8 cellular contexts compared by ENCODE assay signal in the genomic region with DNA sequence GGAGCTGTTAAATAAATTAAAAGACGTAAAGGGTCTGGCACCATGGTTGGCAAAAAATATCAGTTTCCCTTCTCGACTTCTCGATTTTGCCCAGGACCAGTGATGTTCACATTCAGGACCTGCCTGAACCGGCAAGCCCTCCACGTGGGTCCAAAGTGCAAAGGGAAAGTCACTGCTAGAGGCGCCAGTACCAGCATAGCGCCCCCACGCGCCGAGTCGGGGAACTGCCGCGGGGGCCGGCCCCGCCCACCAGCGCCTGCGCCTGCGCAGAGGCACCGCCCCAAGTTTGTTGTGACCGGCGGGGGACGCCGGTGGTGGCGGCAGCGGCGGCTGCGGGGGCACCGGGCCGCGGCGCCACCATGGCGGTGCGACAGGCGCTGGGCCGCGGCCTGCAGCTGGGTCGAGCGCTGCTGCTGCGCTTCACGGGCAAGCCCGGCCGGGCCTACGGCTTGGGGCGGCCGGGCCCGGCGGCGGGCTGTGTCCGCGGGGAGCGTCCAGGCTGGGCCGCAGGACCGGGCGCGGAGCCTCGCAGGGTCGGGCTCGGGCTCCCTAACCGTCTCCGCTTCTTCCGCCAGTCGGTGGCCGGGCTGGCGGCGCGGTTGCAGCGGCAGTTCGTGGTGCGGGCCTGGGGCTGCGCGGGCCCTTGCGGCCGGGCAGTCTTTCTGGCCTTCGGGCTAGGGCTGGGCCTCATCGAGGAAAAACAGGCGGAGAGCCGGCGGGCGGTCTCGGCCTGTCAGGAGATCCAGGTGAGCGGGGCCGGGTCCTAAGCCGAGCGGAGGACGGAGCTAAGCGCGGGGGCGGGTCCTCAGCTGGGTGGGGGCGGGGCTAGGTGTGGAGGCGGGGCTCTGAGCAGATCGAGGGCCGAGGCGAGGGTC. TPM values are rescaled to one million over a fixed set of nuclear protein-coding genes. Genes with fewer than 3 reads are reported as not detected.
DNase-seq lines count a peak whose midpoint lies in the region; ATAC-seq, FAIRE-seq and TF ChIP-seq lines count a peak whose summit lies in the region.

A gene (plus strand): TSS at position 269 of the 875 bp plus-strand sequence. CDS start 91 bp downstream, at position 360.

- H3K9me3 Mint-ChIP-seq in mesothelial cell of epicardium = no peaks in the 10 kb centered on the region

- intact Hi-C loops in A673 (cut with micrococcal nuclease; ENCODE audit: unreplicated experiment) (loop anchor here (1.0 kb wide), 1 partner anchor 58 kb away; no protein-coding TSS in a partner anchor), endothelial cell of umbilical vein (cut with micrococcal nuclease) (loop anchor here (1.0 to 5.0 kb wide), 3 partner anchors 58 to 126 kb away; a partner anchor contains a TSS)

- DNase-seq in A673 (ENCODE audit: low spot score) (peak; percentile 77), HT-29 (ENCODE audit: low spot score) (peak; percentile 85), NOMO-1 treated with dmso at 0.1 percent for 144 hours (lab: John Stamatoyannopoulos, UW; ENCODE audit: unreplicated experiment) (peak; percentile 57), activated T-cell treated with anti-CD3 and anti-CD28 coated beads for 1 hour (ENCODE audit: low read depth) (peak; percentile 82), endothelial cell of umbilical vein (ENCODE audit: low read depth, low spot score) (peak; percentile 87), mesothelial cell of epicardium (ENCODE audit: low spot score in 2 of 2, unreplicated experiment in 2 of 2) (peak; percentile 69 to 95)
- DNase-seq in stimulated activated CD8-positive, alpha-beta memory T cell treated with anti-CD3 and anti-CD28 coated beads, Interleukin-15, amount 100 ng/mL, for 4 hours (ENCODE audit: low read depth in 2 of 2) = peak; percentile 68 to 71

- H3K4me1 ChIP-seq in A673 (ENCODE audit: insufficient read depth, low read length, poor library complexity, severe bottlenecking) = no peaks in the 10 kb centered on the region
- H3K4me1 ChIP-seq in endothelial cell of umbilical vein (ENCODE audit: control insufficient read depth, extremely low read depth, insufficient read depth, low read length) = peaks cover 10% of the 10 kb centered on the region

- H3K27me3 Mint-ChIP-seq in mesothelial cell of epicardium (ENCODE audit: low read depth) = peaks cover 1% of the 10 kb centered on the region

- peak; percentile 60 for TF ChIP-seq POLR2A in endothelial cell of umbilical vein (IDR thresholded peaks at IDR 0.05; ENCODE audit: low read depth, low read length)

- H3K4me2 ChIP-seq in endothelial cell of umbilical vein (ENCODE audit: insufficient read depth, low read length) = peak within 1 kb of the TSS; percentile 100

- H3K27me3 ChIP-seq in A673 (replicated peaks; ENCODE audit: insufficient read depth, low read depth, low read length, poor library complexity) (no peaks in the 10 kb centered on the region), endothelial cell of umbilical vein (ENCODE audit: control insufficient read depth in 2 of 2, insufficient read depth in 2 of 2, low read length in 2 of 2) (no peaks in the 10 kb centered on the region)

- H3K4me3 Mint-ChIP-seq in mesothelial cell of epicardium = peak within 1 kb of the TSS; percentile 88

- H3K4me1 Mint-ChIP-seq in mesothelial cell of epicardium = peaks cover 15% of the 10 kb centered on the region

- peak; percentile 86 for FAIRE-seq in endothelial cell of umbilical vein (lab: Jason Lieb, UNC)

- peak; percentile 97 for TF ChIP-seq CTCF in A673 (conservative IDR thresholded peaks at IDR 0.05; ENCODE audit: low read depth, low read length)
- peak; percentile 97 to 100 for TF ChIP-seq CTCF in endothelial cell of umbilical vein (IDR thresholded peaks at IDR 0.05; ENCODE audit: extremely low read depth in 1 of 2, insufficient read depth in 1 of 2, low read depth in 1 of 2, low read length in 2 of 2)
- TF ChIP-seq CTCF in mesothelial cell of epicardium (IDR thresholded peaks at IDR 0.05; ENCODE audit: unreplicated experiment) = peak; percentile 98

- H3K36me3 ChIP-seq in A673 (ENCODE audit: insufficient read depth, low read length, poor library complexity, severe bottlenecking) = no peaks in the 10 kb centered on the region
- peaks cover 0 to 6% of the 10 kb centered on the region in 2 experiments for H3K36me3 ChIP-seq in endothelial cell of umbilical vein (ENCODE audit: control insufficient read depth in 2 of 2, extremely low read depth in 1 of 2, insufficient read depth in 2 of 2, low read length in 2 of 2)

- no peaks in the 10 kb centered on the region for H4K20me1 ChIP-seq in endothelial cell of umbilical vein (replicated peaks; ENCODE audit: control insufficient read depth, extremely low read depth, insufficient read depth, low read length)

- H3K36me3 Mint-ChIP-seq in mesothelial cell of epicardium = peaks cover 4% of the 10 kb centered on the region

- dilution Hi-C loops in endothelial cell of umbilical vein (cut with MboI; ENCODE audit: extremely low pct_ligation_motif_present, low sequenced_read_pairs) = no loop called here

- CTCF ChIA-PET in A673 (lab: Charles Lee) (interaction anchor here (1.4 to 2.7 kb wide), 2 partner anchors 27 to 58 kb away, joined by 4 to 26 read pairs; a partner anchor contains a TSS), endothelial cell of umbilical vein (lab: Charles Lee) (interaction anchor here (0.6 to 7.7 kb wide), 29 partner anchors 9 to 712 kb away, joined by 3 to 173 read pairs (median 4); a partner anchor contains a TSS)

- no peaks in the 10 kb centered on the region for H3K9me1 ChIP-seq in endothelial cell of umbilical vein (replicated peaks; ENCODE audit: control insufficient read depth, extremely low read depth, insufficient read depth, low read length)

- H3K9me3 ChIP-seq in A673 (ENCODE audit: low read depth, low read length, poor library complexity, severe bottlenecking) = no peaks in the 10 kb centered on the region
- no peaks in the 10 kb centered on the region for H3K9me3 ChIP-seq in endothelial cell of umbilical vein (replicated peaks; ENCODE audit: control insufficient read depth, insufficient read depth, low read length)

- peak within 1 kb of the TSS; percentile 73 for H3K9ac ChIP-seq in endothelial cell of umbilical vein (replicated peaks; ENCODE audit: extremely low read depth, insufficient read depth, low read length)

- no peaks in the 10 kb centered on the region for H3K79me2 ChIP-seq in endothelial cell of umbilical vein (ENCODE audit: control insufficient read depth, insufficient read depth, low read length)

- peak within 1 kb of the TSS; percentile 96 for H3K27ac Mint-ChIP-seq in mesothelial cell of epicardium

- H3K27ac ChIP-seq in A673 (ENCODE audit: low read depth, low read length, poor library complexity, severe bottlenecking) (peak within 1 kb of the TSS; percentile 55), endothelial cell of umbilical vein (ENCODE audit: insufficient read depth, low read depth, low read length) (peak within 1 kb of the TSS; percentile 40)

- POLR2A ChIA-PET in A673 (lab: Charles Lee; ENCODE audit: low non-redundant PET) = no interaction called here
- POLR2A ChIA-PET in endothelial cell of umbilical vein (lab: Charles Lee) = interaction anchor here (0.5 to 0.8 kb wide), 3 partner anchors 36 to 421 kb away, joined by 4 to 10 read pairs (median 6); no protein-coding TSS in a partner anchor

- H3K4me3 ChIP-seq in A673 (ENCODE audit: low read depth, low read length, poor library complexity, severe bottlenecking) = peak within 1 kb of the TSS; percentile 84
- peak within 1 kb of the TSS; percentile 89 to 95 (median 95) for H3K4me3 ChIP-seq in endothelial cell of umbilical vein (replicated peaks in 1 of 3; ENCODE audit: insufficient read depth in 1 of 3, low read depth in 1 of 3, low read length in 3 of 3)

- ATAC-seq in GM18868 (IDR thresholded peaks at IDR 0.05; ENCODE audit: unreplicated experiment) = peak; percentile 59

- H2AFZ ChIP-seq in endothelial cell of umbilical vein (ENCODE audit: low read depth, low read length) = peak within 1 kb of the TSS; percentile 99

- BruUV-seq in A673 (replicated peaks; lab: Mats Ljungman, UMichigan) = no TSS peak
- no TSS peak for BruUV-seq in endothelial cell of umbilical vein (replicated peaks; lab: Mats Ljungman, UMichigan)

TF ChIP-seq in endothelial cell of umbilical vein, 7 proteins besides CTCF, POLR2A, EP300 and RAD21:
- TF ChIP-seq FOS (IDR thresholded peaks at IDR 0.05; ENCODE audit: borderline replicate concordance, insufficient read depth, low read length) (no peak), JUN (IDR thresholded peaks at IDR 0.05; ENCODE audit: borderline replicate concordance, insufficient read depth, insufficient read length, low read depth) (no peak), GATA2 (IDR thresholded peaks at IDR 0.05; ENCODE audit: insufficient read depth, insufficient read length, low read depth, low read length) (no peak), POLR2AphosphoS5 (IDR thresholded peaks at IDR 0.05; ENCODE audit: insufficient read depth, low read depth, low read length) (peak; percentile 69), MYC (IDR thresholded peaks at IDR 0.05; ENCODE audit: low read depth, low read length) (peak; percentile 34), EZH2 (IDR thresholded peaks at IDR 0.05; ENCODE audit: borderline replicate concordance, low read depth, low read length, severe bottlenecking) (no peak)
- TF ChIP-seq, protein P1, sequence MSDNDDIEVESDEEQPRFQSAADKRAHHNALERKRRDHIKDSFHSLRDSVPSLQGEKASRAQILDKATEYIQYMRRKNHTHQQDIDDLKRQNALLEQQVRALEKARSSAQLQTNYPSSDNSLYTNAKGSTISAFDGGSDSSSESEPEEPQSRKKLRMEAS (IDR thresholded peaks at IDR 0.05; ENCODE audit: insufficient read depth, insufficient read length) = peak; percentile 67
TF ChIP-seq in endothelial cell of umbilical vein: peak in this region for 3.

RNA-seq across cellular contexts. Expression of the gene that starts here (rescaled TPM):
- total RNA-seq in A673 (2021) = 7.2 and 13.3 TPM in 2 replicates
- 21.2 and 22.3 TPM in 2 replicates for total RNA-seq in HT-29 (2014; rRNA removed; shearing (Covaris generic))
- 25.6 and 27.3 TPM in 2 replicates for total RNA-seq in endothelial cell of umbilical vein
- 27.2 and 27.9 TPM in 2 replicates for polyA plus RNA-seq in endothelial cell of umbilical vein
- polyA plus RNA-seq in endothelial cell of umbilical vein (2011; cell fraction: cytosol; rRNA removed) = 30.6 and 32.3 TPM in 2 replicates
- 14.5 and 17.2 TPM in 2 replicates for polyA plus RNA-seq in endothelial cell of umbilical vein (2011; cell fraction: nucleus; rRNA removed)
- polyA plus RNA-seq in endothelial cell of umbilical vein (2012) = 17.7 and 24.2 TPM in 2 replicates
- 18.2 and 21.8 TPM in 2 replicates for polyA minus RNA-seq in endothelial cell of umbilical vein
- 24.2 TPM for polyA minus RNA-seq in endothelial cell of umbilical vein (2011; cell fraction: cytosol; rRNA and poly(A)+ RNA removed)
- 4.7 and 6.3 TPM in 2 replicates for polyA minus RNA-seq in endothelial cell of umbilical vein (2011; cell fraction: nucleus; rRNA and poly(A)+ RNA removed)
- 37.7 to 41.3 TPM (median 38.1 TPM) in 3 replicates for total RNA-seq in mesothelial cell of epicardium

Comparison
In these comparisons a context has a peak if more than half of its experiments do, and no peak if none do; other contexts are left out.
1. Peak in every context shown above with its lines: DNase-seq, ATAC-seq, H3K4me3 ChIP-seq and H3K27ac ChIP-seq.